1 cellular context compared by ENCODE assay signal in the genomic region with DNA sequence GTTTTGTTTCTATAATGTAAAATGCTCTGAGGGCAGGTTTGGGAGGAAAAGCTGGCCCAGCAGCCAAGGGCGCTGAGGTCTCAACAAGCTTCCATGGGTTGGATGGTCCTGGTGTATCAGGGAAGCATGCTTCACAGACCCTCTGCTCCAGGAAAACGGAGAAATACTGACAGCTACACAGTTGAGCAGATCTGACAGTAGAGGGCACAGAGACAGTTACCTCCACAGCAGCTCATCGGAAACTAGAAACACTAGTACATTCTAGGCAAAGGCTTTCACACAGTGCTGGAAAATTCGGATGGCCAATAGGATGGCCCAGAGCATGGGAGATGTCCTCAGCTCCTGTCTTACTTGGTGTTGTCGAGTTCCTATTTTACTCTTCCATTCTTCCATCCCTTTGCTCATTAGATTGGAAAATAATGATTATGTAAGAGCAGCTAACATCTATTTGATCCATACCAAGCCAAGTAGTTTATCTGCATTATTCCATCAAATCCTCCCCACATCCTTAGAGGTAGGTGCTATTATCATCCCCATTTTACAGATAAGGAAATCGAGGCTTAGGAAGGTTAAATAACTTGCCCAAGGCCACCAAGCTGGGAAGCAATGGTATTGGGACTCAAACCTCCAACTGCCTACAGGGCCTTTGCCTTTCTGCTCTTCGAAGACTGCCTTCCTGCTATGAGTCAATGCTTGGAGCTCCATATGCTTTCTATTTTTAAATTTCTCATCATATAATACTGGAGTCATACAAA.
TF ChIP-seq lines count a peak whose summit lies in the region.

No MANE protein-coding gene starts in this region.

TF ChIP-seq in GM12878, 131 proteins besides CTCF, POLR2A, EP300 and RAD21:
- TF ChIP-seq JUND (IDR thresholded peaks at IDR 0.05; ENCODE audit: low read depth, low read length) (no peak), RBBP5 (conservative IDR thresholded peaks at IDR 0.05) (no peak), ESRRA (IDR thresholded peaks at IDR 0.05; ENCODE audit: low read length) (no peak), PAX5 (IDR thresholded peaks at IDR 0.05; ENCODE audit: borderline replicate concordance, low read depth, low read length) (no peak), E4F1 (IDR thresholded peaks at IDR 0.05; ENCODE audit: borderline replicate concordance, partially characterized antibody) (no peak), SP1 (IDR thresholded peaks at IDR 0.05; ENCODE audit: low read depth, low read length) (no peak), ASH2L (IDR thresholded peaks at IDR 0.05; ENCODE audit: borderline replicate concordance, low read depth) (no peak), ZBTB11 (CRISPR knock-in tag; IDR thresholded peaks at IDR 0.05) (no peak)
- TF ChIP-seq, protein P1, sequence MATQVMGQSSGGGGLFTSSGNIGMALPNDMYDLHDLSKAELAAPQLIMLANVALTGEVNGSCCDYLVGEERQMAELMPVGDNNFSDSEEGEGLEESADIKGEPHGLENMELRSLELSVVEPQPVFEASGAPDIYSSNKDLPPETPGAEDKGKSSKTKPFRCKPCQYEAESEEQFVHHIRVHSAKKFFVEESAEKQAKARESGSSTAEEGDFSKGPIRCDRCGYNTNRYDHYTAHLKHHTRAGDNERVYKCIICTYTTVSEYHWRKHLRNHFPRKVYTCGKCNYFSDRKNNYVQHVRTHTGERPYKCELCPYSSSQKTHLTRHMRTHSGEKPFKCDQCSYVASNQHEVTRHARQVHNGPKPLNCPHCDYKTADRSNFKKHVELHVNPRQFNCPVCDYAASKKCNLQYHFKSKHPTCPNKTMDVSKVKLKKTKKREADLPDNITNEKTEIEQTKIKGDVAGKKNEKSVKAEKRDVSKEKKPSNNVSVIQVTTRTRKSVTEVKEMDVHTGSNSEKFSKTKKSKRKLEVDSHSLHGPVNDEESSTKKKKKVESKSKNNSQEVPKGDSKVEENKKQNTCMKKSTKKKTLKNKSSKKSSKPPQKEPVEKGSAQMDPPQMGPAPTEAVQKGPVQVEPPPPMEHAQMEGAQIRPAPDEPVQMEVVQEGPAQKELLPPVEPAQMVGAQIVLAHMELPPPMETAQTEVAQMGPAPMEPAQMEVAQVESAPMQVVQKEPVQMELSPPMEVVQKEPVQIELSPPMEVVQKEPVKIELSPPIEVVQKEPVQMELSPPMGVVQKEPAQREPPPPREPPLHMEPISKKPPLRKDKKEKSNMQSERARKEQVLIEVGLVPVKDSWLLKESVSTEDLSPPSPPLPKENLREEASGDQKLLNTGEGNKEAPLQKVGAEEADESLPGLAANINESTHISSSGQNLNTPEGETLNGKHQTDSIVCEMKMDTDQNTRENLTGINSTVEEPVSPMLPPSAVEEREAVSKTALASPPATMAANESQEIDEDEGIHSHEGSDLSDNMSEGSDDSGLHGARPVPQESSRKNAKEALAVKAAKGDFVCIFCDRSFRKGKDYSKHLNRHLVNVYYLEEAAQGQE (IDR thresholded peaks at IDR 0.05; ENCODE audit: low read depth, low read length) = no peak
- TF ChIP-seq, protein P2, sequence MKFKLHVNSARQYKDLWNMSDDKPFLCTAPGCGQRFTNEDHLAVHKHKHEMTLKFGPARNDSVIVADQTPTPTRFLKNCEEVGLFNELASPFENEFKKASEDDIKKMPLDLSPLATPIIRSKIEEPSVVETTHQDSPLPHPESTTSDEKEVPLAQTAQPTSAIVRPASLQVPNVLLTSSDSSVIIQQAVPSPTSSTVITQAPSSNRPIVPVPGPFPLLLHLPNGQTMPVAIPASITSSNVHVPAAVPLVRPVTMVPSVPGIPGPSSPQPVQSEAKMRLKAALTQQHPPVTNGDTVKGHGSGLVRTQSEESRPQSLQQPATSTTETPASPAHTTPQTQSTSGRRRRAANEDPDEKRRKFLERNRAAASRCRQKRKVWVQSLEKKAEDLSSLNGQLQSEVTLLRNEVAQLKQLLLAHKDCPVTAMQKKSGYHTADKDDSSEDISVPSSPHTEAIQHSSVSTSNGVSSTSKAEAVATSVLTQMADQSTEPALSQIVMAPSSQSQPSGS (IDR thresholded peaks at IDR 0.05; ENCODE audit: low read length) = no peak
